Comparison of ENCODE assay signal across 21 cellular contexts in genomic region chr11:27166130-27166529, GRCh38.
"Had no signal": no experiment of that assay in that cellular context is flagged by ENCODE, and none has a peak within 500 bp of the region (broad histone marks: within the 10 kb centered on the region; RNA-seq: fewer than 3 reads in every experiment).

No MANE protein-coding gene starts in this region.

- H3K27ac Mint-ChIP-seq: activated CD4-positive, alpha-beta memory T cell treated with anti-CD3 and anti-CD28 coated beads for 36 hours; activated naive CD4-positive, alpha-beta T cell treated with anti-CD3 and anti-CD28 coated beads, Interleukin-2, amount 10 ng/mL, durations not matched to agents 7 days and 5 days; mesothelial cell of epicardium; naive thymus-derived CD8-positive, alpha-beta T cell; type B pancreatic cell had no signal

- H3K4me3 ChIP-seq: coronary artery, esophagus muscularis mucosa, gastrocnemius medialis, left ventricle myocardium inferior, ovary, prostate gland, spleen, thoracic aorta had no signal

- H3K27ac ChIP-seq: coronary artery, esophagus muscularis mucosa, gastrocnemius medialis, left ventricle myocardium inferior, ovary, prostate gland, spleen, thoracic aorta had no signal

- H3K9me3 ChIP-seq: esophagus muscularis mucosa, gastrocnemius medialis, left ventricle myocardium inferior, ovary, prostate gland, spleen, thoracic aorta had no signal

- DNase-seq: activated CD4-positive, alpha-beta memory T cell treated with anti-CD3 and anti-CD28 coated beads for 36 hours; activated CD4-positive, alpha-beta T cell treated with anti-CD3 and anti-CD28 coated beads for 48 hours; activated effector memory CD4-positive, alpha-beta T cell treated with anti-CD3 and anti-CD28 coated beads, Interleukin-2, amount 50 U/mL, for 16 hours; activated naive CD4-positive, alpha-beta T cell treated with anti-CD3 and anti-CD28 coated beads, Interleukin-2, amount 10 ng/mL, durations not matched to agents 7 days and 5 days; amygdala; cerebellar nuclear complex; gastrocnemius medialis; hippocampal formation; left ventricle myocardium inferior; naive thymus-derived CD8-positive, alpha-beta T cell; ovary; spleen; stimulated activated CD4-positive, alpha-beta T cell treated with anti-CD3 and anti-CD28 coated beads, Interleukin-4, amount 100 ng/mL, for 1 hour; stimulated activated naive CD4-positive, alpha-beta T cell; T1000 had no signal

- ATAC-seq: gastrocnemius medialis; naive thymus-derived CD8-positive, alpha-beta T cell had no signal

- H3K27me3 Mint-ChIP-seq: activated CD4-positive, alpha-beta memory T cell treated with anti-CD3 and anti-CD28 coated beads for 36 hours; activated naive CD4-positive, alpha-beta T cell treated with anti-CD3 and anti-CD28 coated beads, Interleukin-2, amount 10 ng/mL, durations not matched to agents 7 days and 5 days had no signal

- H3K4me1 Mint-ChIP-seq: activated naive CD4-positive, alpha-beta T cell treated with anti-CD3 and anti-CD28 coated beads, Interleukin-2, amount 10 ng/mL, durations not matched to agents 7 days and 5 days; mesothelial cell of epicardium; naive thymus-derived CD8-positive, alpha-beta T cell had no signal

- H3K4me3 Mint-ChIP-seq: activated CD4-positive, alpha-beta memory T cell treated with anti-CD3 and anti-CD28 coated beads for 36 hours; activated naive CD4-positive, alpha-beta T cell treated with anti-CD3 and anti-CD28 coated beads, Interleukin-2, amount 10 ng/mL, durations not matched to agents 7 days and 5 days; mesothelial cell of epicardium; naive thymus-derived CD8-positive, alpha-beta T cell; type B pancreatic cell had no signal

- H3K9me3 Mint-ChIP-seq: activated CD4-positive, alpha-beta memory T cell treated with anti-CD3 and anti-CD28 coated beads for 36 hours; activated naive CD4-positive, alpha-beta T cell treated with anti-CD3 and anti-CD28 coated beads, Interleukin-2, amount 10 ng/mL, durations not matched to agents 7 days and 5 days; naive thymus-derived CD8-positive, alpha-beta T cell; type B pancreatic cell had no signal

- H3K27me3 ChIP-seq: esophagus muscularis mucosa, gastrocnemius medialis, ovary, spleen had no signal

- H3K4me1 ChIP-seq: esophagus muscularis mucosa, gastrocnemius medialis, left ventricle myocardium inferior, prostate gland, spleen had no signal

- H3K36me3 ChIP-seq: esophagus muscularis mucosa, gastrocnemius medialis, left ventricle myocardium inferior, ovary, prostate gland, spleen, thoracic aorta had no signal
